Comparison of ENCODE assay signal across 1 cellular context in the genomic region with DNA sequence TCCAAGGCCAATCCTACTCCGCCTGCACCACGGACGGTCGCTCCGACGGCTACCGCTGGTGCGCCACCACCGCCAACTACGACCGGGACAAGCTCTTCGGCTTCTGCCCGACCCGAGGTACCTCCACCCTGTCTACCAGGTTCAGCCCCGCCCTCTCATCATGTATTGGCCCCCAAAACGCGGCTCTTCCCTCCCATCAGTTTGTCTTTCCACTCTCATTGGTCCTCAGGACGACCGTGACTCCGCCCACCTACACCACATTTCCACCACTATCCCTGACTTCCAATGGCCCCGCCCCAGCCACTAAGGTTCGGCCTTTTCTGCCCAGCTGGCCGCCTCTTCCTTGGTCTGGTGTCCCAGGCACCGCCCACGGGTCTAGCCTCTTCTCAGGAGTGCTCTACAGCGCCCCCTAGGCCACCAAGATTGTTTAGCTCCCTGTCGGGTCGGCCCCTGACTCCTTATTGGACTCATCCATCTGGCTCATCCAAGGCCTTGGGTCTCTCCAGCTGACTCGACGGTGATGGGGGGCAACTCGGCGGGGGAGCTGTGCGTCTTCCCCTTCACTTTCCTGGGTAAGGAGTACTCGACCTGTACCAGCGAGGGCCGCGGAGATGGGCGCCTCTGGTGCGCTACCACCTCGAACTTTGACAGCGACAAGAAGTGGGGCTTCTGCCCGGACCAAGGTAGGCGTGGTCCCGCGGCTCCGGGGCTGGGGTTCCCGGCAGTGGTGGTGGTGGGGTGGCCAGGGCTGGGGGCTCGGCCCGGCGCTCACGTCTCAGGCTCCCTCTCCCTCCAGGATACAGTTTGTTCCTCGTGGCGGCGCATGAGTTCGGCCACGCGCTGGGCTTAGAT.
TF ChIP-seq lines count a peak whose summit lies in the region.

No MANE protein-coding gene starts in this region.

TF ChIP-seq in H1, 55 proteins besides CTCF, POLR2A, EP300 and RAD21:
- TF ChIP-seq SUZ12 (IDR thresholded peaks at IDR 0.05; ENCODE audit: low read length) = no peak
- TF ChIP-seq YY1 (IDR thresholded peaks at IDR 0.05; ENCODE audit: low read depth, low read length) = no peak
- no peak for TF ChIP-seq FOSL1 (IDR thresholded peaks at IDR 0.05; ENCODE audit: insufficient read depth, low read depth, low read length)
- TF ChIP-seq, protein P1, sequence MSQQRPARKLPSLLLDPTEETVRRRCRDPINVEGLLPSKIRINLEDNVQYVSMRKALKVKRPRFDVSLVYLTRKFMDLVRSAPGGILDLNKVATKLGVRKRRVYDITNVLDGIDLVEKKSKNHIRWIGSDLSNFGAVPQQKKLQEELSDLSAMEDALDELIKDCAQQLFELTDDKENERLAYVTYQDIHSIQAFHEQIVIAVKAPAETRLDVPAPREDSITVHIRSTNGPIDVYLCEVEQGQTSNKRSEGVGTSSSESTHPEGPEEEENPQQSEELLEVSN (IDR thresholded peaks at IDR 0.05) = no peak
- TF ChIP-seq GABPA (IDR thresholded peaks at IDR 0.05; ENCODE audit: borderline replicate concordance, insufficient read depth, low read length) = no peak
- TF ChIP-seq TAF1 (IDR thresholded peaks at IDR 0.05; ENCODE audit: low read depth, low read length) = peak; percentile 73; the same call in 1 of the 2 replicates
- TF ChIP-seq CEBPB (IDR thresholded peaks at IDR 0.05; ENCODE audit: low read depth, low read length) = no peak
- TF ChIP-seq POU5F1 (IDR thresholded peaks at IDR 0.05; ENCODE audit: low read depth, low read length) = no peak
- TF ChIP-seq SAP30 (IDR thresholded peaks at IDR 0.05; ENCODE audit: insufficient read depth, insufficient replicate concordance, low read length) = no peak
- no peak for TF ChIP-seq CREB1 (IDR thresholded peaks at IDR 0.05)
- TF ChIP-seq KDM5A (IDR thresholded peaks at IDR 0.05; ENCODE audit: low read length) = no peak
- TF ChIP-seq KDM4A (IDR thresholded peaks at IDR 0.05; ENCODE audit: low read depth, low read length, severe bottlenecking) = no peak
- TF ChIP-seq, protein P2, sequence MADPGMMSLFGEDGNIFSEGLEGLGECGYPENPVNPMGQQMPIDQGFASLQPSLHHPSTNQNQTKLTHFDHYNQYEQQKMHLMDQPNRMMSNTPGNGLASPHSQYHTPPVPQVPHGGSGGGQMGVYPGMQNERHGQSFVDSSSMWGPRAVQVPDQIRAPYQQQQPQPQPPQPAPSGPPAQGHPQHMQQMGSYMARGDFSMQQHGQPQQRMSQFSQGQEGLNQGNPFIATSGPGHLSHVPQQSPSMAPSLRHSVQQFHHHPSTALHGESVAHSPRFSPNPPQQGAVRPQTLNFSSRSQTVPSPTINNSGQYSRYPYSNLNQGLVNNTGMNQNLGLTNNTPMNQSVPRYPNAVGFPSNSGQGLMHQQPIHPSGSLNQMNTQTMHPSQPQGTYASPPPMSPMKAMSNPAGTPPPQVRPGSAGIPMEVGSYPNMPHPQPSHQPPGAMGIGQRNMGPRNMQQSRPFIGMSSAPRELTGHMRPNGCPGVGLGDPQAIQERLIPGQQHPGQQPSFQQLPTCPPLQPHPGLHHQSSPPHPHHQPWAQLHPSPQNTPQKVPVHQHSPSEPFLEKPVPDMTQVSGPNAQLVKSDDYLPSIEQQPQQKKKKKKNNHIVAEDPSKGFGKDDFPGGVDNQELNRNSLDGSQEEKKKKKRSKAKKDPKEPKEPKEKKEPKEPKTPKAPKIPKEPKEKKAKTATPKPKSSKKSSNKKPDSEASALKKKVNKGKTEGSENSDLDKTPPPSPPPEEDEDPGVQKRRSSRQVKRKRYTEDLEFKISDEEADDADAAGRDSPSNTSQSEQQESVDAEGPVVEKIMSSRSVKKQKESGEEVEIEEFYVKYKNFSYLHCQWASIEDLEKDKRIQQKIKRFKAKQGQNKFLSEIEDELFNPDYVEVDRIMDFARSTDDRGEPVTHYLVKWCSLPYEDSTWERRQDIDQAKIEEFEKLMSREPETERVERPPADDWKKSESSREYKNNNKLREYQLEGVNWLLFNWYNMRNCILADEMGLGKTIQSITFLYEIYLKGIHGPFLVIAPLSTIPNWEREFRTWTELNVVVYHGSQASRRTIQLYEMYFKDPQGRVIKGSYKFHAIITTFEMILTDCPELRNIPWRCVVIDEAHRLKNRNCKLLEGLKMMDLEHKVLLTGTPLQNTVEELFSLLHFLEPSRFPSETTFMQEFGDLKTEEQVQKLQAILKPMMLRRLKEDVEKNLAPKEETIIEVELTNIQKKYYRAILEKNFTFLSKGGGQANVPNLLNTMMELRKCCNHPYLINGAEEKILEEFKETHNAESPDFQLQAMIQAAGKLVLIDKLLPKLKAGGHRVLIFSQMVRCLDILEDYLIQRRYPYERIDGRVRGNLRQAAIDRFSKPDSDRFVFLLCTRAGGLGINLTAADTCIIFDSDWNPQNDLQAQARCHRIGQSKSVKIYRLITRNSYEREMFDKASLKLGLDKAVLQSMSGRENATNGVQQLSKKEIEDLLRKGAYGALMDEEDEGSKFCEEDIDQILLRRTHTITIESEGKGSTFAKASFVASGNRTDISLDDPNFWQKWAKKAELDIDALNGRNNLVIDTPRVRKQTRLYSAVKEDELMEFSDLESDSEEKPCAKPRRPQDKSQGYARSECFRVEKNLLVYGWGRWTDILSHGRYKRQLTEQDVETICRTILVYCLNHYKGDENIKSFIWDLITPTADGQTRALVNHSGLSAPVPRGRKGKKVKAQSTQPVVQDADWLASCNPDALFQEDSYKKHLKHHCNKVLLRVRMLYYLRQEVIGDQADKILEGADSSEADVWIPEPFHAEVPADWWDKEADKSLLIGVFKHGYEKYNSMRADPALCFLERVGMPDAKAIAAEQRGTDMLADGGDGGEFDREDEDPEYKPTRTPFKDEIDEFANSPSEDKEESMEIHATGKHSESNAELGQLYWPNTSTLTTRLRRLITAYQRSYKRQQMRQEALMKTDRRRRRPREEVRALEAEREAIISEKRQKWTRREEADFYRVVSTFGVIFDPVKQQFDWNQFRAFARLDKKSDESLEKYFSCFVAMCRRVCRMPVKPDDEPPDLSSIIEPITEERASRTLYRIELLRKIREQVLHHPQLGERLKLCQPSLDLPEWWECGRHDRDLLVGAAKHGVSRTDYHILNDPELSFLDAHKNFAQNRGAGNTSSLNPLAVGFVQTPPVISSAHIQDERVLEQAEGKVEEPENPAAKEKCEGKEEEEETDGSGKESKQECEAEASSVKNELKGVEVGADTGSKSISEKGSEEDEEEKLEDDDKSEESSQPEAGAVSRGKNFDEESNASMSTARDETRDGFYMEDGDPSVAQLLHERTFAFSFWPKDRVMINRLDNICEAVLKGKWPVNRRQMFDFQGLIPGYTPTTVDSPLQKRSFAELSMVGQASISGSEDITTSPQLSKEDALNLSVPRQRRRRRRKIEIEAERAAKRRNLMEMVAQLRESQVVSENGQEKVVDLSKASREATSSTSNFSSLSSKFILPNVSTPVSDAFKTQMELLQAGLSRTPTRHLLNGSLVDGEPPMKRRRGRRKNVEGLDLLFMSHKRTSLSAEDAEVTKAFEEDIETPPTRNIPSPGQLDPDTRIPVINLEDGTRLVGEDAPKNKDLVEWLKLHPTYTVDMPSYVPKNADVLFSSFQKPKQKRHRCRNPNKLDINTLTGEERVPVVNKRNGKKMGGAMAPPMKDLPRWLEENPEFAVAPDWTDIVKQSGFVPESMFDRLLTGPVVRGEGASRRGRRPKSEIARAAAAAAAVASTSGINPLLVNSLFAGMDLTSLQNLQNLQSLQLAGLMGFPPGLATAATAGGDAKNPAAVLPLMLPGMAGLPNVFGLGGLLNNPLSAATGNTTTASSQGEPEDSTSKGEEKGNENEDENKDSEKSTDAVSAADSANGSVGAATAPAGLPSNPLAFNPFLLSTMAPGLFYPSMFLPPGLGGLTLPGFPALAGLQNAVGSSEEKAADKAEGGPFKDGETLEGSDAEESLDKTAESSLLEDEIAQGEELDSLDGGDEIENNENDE (IDR thresholded peaks at IDR 0.05; ENCODE audit: insufficient replicate concordance, low read length) = no peak
- 0 out of 2 replicates have a peak, but pooled peaks have one; percentile 76 for TF ChIP-seq SP4 (IDR thresholded peaks at IDR 0.05; ENCODE audit: low read length)
- no peak for TF ChIP-seq TAF7 (optimal IDR thresholded peaks at IDR 0.05; ENCODE audit: borderline replicate concordance, low read depth, low read length)
- TF ChIP-seq TEAD4 (IDR thresholded peaks at IDR 0.05; ENCODE audit: low read depth, low read length) = no peak
- no peak for TF ChIP-seq BRCA1 (IDR thresholded peaks at IDR 0.05; ENCODE audit: low read depth, low read length)
- no peak for TF ChIP-seq PHF8 (conservative IDR thresholded peaks at IDR 0.05; ENCODE audit: low read depth, low read length)
- no peak for TF ChIP-seq SIRT6 (IDR thresholded peaks at IDR 0.05; ENCODE audit: low read length)
- TF ChIP-seq RBBP5 (IDR thresholded peaks at IDR 0.05; ENCODE audit: borderline replicate concordance, low read depth, low read length) = no peak
- TF ChIP-seq CTBP2 (IDR thresholded peaks at IDR 0.05; ENCODE audit: borderline replicate concordance, insufficient read depth, insufficient read length, low read length) = no peak
- no peak for TF ChIP-seq GTF2F1 (IDR thresholded peaks at IDR 0.05; ENCODE audit: borderline replicate concordance, low read depth, low read length)
- TF ChIP-seq, protein P3, sequence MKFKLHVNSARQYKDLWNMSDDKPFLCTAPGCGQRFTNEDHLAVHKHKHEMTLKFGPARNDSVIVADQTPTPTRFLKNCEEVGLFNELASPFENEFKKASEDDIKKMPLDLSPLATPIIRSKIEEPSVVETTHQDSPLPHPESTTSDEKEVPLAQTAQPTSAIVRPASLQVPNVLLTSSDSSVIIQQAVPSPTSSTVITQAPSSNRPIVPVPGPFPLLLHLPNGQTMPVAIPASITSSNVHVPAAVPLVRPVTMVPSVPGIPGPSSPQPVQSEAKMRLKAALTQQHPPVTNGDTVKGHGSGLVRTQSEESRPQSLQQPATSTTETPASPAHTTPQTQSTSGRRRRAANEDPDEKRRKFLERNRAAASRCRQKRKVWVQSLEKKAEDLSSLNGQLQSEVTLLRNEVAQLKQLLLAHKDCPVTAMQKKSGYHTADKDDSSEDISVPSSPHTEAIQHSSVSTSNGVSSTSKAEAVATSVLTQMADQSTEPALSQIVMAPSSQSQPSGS (IDR thresholded peaks at IDR 0.05; ENCODE audit: low read length) = no peak
- TF ChIP-seq RNF2 (IDR thresholded peaks at IDR 0.05; ENCODE audit: borderline replicate concordance, low read depth, low read length, missing control alignments, poor library complexity, severe bottlenecking) = no peak
- TF ChIP-seq ASH2L (IDR thresholded peaks at IDR 0.05; ENCODE audit: low read length) = no peak
- no peak for TF ChIP-seq MAFK (IDR thresholded peaks at IDR 0.05; ENCODE audit: low read depth, low read length)
- no peak for TF ChIP-seq ZNF274 (IDR thresholded peaks at IDR 0.05; ENCODE audit: borderline replicate concordance, extremely low read depth, low read length)
- TF ChIP-seq EGR1 (IDR thresholded peaks at IDR 0.05; ENCODE audit: borderline replicate concordance, low read depth, low read length) = peak; percentile 89
- TF ChIP-seq HDAC2 (IDR thresholded peaks at IDR 0.05; ENCODE audit: borderline replicate concordance in 1 of 2, low read depth in 2 of 2, low read length in 2 of 2) = no peak
- TF ChIP-seq CHD1 (IDR thresholded peaks at IDR 0.05; ENCODE audit: low read depth, low read length) = peak; percentile 79
- TF ChIP-seq RFX5 (IDR thresholded peaks at IDR 0.05; ENCODE audit: borderline replicate concordance, low read depth, low read length) = no peak
- TF ChIP-seq CBX5 (IDR thresholded peaks at IDR 0.05; ENCODE audit: low read depth, low read length) = no peak
- peak; percentile 50; the same call in 1 of the 2 replicates for TF ChIP-seq SP1 (IDR thresholded peaks at IDR 0.05; ENCODE audit: low read depth, low read length)
- TF ChIP-seq BCL11A (IDR thresholded peaks at IDR 0.05; ENCODE audit: low read depth in 2 of 2, low read length in 2 of 2) = no peak
- peak; percentile 82 for TF ChIP-seq JUND (IDR thresholded peaks at IDR 0.05; ENCODE audit: low read length)
- TF ChIP-seq EZH2 (IDR thresholded peaks at IDR 0.05; ENCODE audit: low read depth, low read length, severe bottlenecking) = no peak
- TF ChIP-seq TCF12 (IDR thresholded peaks at IDR 0.05; ENCODE audit: low read depth, low read length) = no peak
- TF ChIP-seq SIN3A (conservative IDR thresholded peaks at IDR 0.05 in 1 of 2, IDR thresholded peaks at IDR 0.05 in 1 of 2; ENCODE audit: low read depth in 1 of 2, low read length in 2 of 2) = peak in 1 of 2 experiments; percentile 80; a peak in 2 of 4 replicates
- no peak for TF ChIP-seq JUN (IDR thresholded peaks at IDR 0.05; ENCODE audit: low read depth, low read length)
- TF ChIP-seq HDAC6 (IDR thresholded peaks at IDR 0.05; ENCODE audit: low read depth, low read length) = no peak
- no peak for TF ChIP-seq SRF (IDR thresholded peaks at IDR 0.05; ENCODE audit: low read depth, low read length)
- no peak for TF ChIP-seq CHD2 (IDR thresholded peaks at IDR 0.05; ENCODE audit: low read length)
- no peak for TF ChIP-seq SIX5 (IDR thresholded peaks at IDR 0.05; ENCODE audit: low read depth, low read length)
- TF ChIP-seq, protein P4, sequence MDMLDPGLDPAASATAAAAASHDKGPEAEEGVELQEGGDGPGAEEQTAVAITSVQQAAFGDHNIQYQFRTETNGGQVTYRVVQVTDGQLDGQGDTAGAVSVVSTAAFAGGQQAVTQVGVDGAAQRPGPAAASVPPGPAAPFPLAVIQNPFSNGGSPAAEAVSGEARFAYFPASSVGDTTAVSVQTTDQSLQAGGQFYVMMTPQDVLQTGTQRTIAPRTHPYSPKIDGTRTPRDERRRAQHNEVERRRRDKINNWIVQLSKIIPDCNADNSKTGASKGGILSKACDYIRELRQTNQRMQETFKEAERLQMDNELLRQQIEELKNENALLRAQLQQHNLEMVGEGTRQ (IDR thresholded peaks at IDR 0.05; ENCODE audit: low read length) = no peak
- TF ChIP-seq, protein P5, sequence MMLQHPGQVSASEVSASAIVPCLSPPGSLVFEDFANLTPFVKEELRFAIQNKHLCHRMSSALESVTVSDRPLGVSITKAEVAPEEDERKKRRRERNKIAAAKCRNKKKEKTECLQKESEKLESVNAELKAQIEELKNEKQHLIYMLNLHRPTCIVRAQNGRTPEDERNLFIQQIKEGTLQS (IDR thresholded peaks at IDR 0.05; ENCODE audit: insufficient read depth, low read depth, low read length) = 0 out of 2 replicates have a peak, but pooled peaks have one; percentile 24
- no peak for TF ChIP-seq NRF1 (IDR thresholded peaks at IDR 0.05; ENCODE audit: low read depth, low read length)
- peak; percentile 71; the same call in 1 of the 2 replicates for TF ChIP-seq TBP (IDR thresholded peaks at IDR 0.05; ENCODE audit: low read depth, low read length)
- TF ChIP-seq NANOG (IDR thresholded peaks at IDR 0.05; ENCODE audit: insufficient read depth, low read depth, low read length, poor library complexity, severe bottlenecking) = peak; percentile 0
- TF ChIP-seq, protein P6, sequence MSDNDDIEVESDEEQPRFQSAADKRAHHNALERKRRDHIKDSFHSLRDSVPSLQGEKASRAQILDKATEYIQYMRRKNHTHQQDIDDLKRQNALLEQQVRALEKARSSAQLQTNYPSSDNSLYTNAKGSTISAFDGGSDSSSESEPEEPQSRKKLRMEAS (IDR thresholded peaks at IDR 0.05) = no peak; the same call in 1 of the 2 replicates
- no peak for TF ChIP-seq CBX8 (IDR thresholded peaks at IDR 0.05; ENCODE audit: borderline replicate concordance, low read depth, low read length)
- no peak for TF ChIP-seq SP2 (IDR thresholded peaks at IDR 0.05; ENCODE audit: low read length)
- no peak for TF ChIP-seq BACH1 (IDR thresholded peaks at IDR 0.05; ENCODE audit: low read length)
- TF ChIP-seq KDM1A (IDR thresholded peaks at IDR 0.05; ENCODE audit: borderline replicate concordance, low read length) = no peak
- peak; percentile 42; the same call in 1 of the 2 replicates for TF ChIP-seq POLR2AphosphoS5 (IDR thresholded peaks at IDR 0.05; ENCODE audit: low read depth, low read length)
- TF ChIP-seq RXRA (IDR thresholded peaks at IDR 0.05; ENCODE audit: insufficient read depth, low read depth, low read length) = no peak
